Comparison of ENCODE assay signal across 22 cellular contexts in the genomic region with DNA sequence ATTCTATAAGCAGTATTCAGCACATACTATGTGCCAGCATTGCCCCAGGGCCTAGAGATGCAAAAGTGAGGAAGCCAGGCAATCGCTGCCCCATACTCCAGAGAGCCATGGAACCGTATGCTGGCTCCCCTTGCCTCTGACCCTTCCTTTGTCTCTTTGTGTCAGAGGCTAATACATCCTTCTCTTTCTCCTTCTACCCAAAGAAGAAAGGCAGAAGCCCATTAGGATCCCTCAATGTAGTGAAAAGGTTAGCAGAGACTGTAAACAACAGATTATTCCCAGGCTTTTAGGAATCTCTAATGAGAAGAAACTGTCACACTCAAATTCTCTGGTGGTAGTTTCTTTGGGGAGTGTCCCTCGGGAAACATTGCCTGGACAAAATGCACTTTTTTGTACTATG.
A peak's percentile ranks its signal among the peaks of the same experiment; 100 is the strongest.
DNase-seq lines count a peak whose midpoint lies in the region; ATAC-seq and TF ChIP-seq lines count a peak whose summit lies in the region.
"Had no signal": no experiment of that assay in that cellular context is flagged by ENCODE, and none has a peak within 500 bp of the region (broad histone marks: within the 10 kb centered on the region; RNA-seq: fewer than 3 reads in every experiment).

No MANE protein-coding gene starts in this region.

- no peak for TF ChIP-seq POLR2A in gastrocnemius medialis (IDR thresholded peaks at IDR 0.05)

- DNase-seq in A673 (ENCODE audit: low spot score), result peak; percentile 10
- DNase-seq in NCI-H69 (lab: John Stamatoyannopoulos, UW), result peak; percentile 36
- no peak for DNase-seq in left lung
- no peak for DNase-seq in gastrocnemius medialis
- DNase-seq in activated CD4-positive, alpha-beta memory T cell treated with anti-CD3 and anti-CD28 coated beads for 36 hours, result no peak
- DNase-seq in NCI-H748 treated with DMSO at 0.1 percent for 48 hours (lab: John Stamatoyannopoulos, UW), result no peak
- DNase-seq in dedifferentiated amniotic fluid mesenchymal stem cell (ENCODE audit: extremely low spot score), result no peak
- DNase-seq: 8988T; CD4-positive, CD25-positive, alpha-beta regulatory T cell; H7; Kasumi-1; MV-4-11; NCI-H1105; NCI-H146; NCI-H1930; NCI-H2107; NCI-H524 treated with DMSO at 0.1 percent for 48 hours; Right ventricle myocardium superior; RPMI8226 had no signal

- peaks cover 3% of the 10 kb centered on the region for H3K27me3 Mint-ChIP-seq in activated CD4-positive, alpha-beta memory T cell treated with anti-CD3 and anti-CD28 coated beads for 36 hours

- no peaks in the 10 kb centered on the region for H3K9me3 Mint-ChIP-seq in activated CD4-positive, alpha-beta memory T cell treated with anti-CD3 and anti-CD28 coated beads for 36 hours

- intact Hi-C loops in A673 (cut with micrococcal nuclease; ENCODE audit: unreplicated experiment), result loop anchor here (10.0 kb wide), 1 partner anchor 374 kb away; no protein-coding TSS in a partner anchor
- intact Hi-C loops in left lung (cut with DNase I), result no loop called here
- intact Hi-C loops in gastrocnemius medialis (cut with DNase I; ENCODE audit: low total_unique reads), result loop anchor here (5.0 kb wide), 1 partner anchor 559 kb away; no protein-coding TSS in a partner anchor
- intact Hi-C loops in activated CD4-positive, alpha-beta memory T cell treated with anti-CD3 and anti-CD28 coated beads for 36 hours (cut with micrococcal nuclease), result no loop called here

- H3K27me3 ChIP-seq in A673 (replicated peaks; ENCODE audit: insufficient read depth, low read depth, low read length, poor library complexity) (no peaks in the 10 kb centered on the region), left lung (no peaks in the 10 kb centered on the region), gastrocnemius medialis (no peaks in the 10 kb centered on the region)
- H3K27me3 ChIP-seq: BLaER1, SJSA1 had no signal

- H3K9me3 ChIP-seq in A673 (ENCODE audit: low read depth, low read length, poor library complexity, severe bottlenecking), result no peaks in the 10 kb centered on the region
- H3K9me3 ChIP-seq in left lung, result peaks cover 0 to 2% of the 10 kb centered on the region in 2 donors
- no peaks in the 10 kb centered on the region for H3K9me3 ChIP-seq in gastrocnemius medialis
- H3K9me3 ChIP-seq: SJSA1 had no signal

- H3K27ac Mint-ChIP-seq in activated CD4-positive, alpha-beta memory T cell treated with anti-CD3 and anti-CD28 coated beads for 36 hours, result no peak overlapping the region
- H3K27ac Mint-ChIP-seq: CD4-positive, CD25-positive, alpha-beta regulatory T cell had no signal

- TF ChIP-seq CTCF in A673 (conservative IDR thresholded peaks at IDR 0.05; ENCODE audit: low read depth, low read length) (no peak), left lung (IDR thresholded peaks at IDR 0.05) (no peak), gastrocnemius medialis (IDR thresholded peaks at IDR 0.05 in 4 of 5, conservative IDR thresholded peaks at IDR 0.05 in 1 of 5) (no peak)

- no TSS peak for BruUV-seq in A673 (replicated peaks; lab: Mats Ljungman, UMichigan)

- CTCF ChIA-PET in A673 (lab: Charles Lee), result no interaction called here
- CTCF ChIA-PET in activated CD4-positive, alpha-beta memory T cell treated with anti-CD3 and anti-CD28 coated beads for 36 hours (lab: Charles Lee), result no interaction called here

- H3K27ac ChIP-seq in A673 (ENCODE audit: low read depth, low read length, poor library complexity, severe bottlenecking) (no peak overlapping the region), left lung (peak overlapping the region; percentile 30 to 53), gastrocnemius medialis (peak overlapping the region; percentile 37 to 64 (median 52))
- H3K27ac ChIP-seq: BLaER1, SJSA1 had no signal

- no peaks in the 10 kb centered on the region for H3K36me3 Mint-ChIP-seq in activated CD4-positive, alpha-beta memory T cell treated with anti-CD3 and anti-CD28 coated beads for 36 hours
- H3K36me3 Mint-ChIP-seq: CD4-positive, CD25-positive, alpha-beta regulatory T cell had no signal

- H3K4me3 ChIP-seq in A673 (ENCODE audit: low read depth, low read length, poor library complexity, severe bottlenecking) (no peak overlapping the region), left lung (no peak overlapping the region), gastrocnemius medialis (no peak overlapping the region)
- H3K4me3 ChIP-seq: BLaER1, K562, SJSA1 had no signal

- H3K36me3 ChIP-seq in A673 (ENCODE audit: insufficient read depth, low read length, poor library complexity, severe bottlenecking) (no peaks in the 10 kb centered on the region), left lung (no peaks in the 10 kb centered on the region), gastrocnemius medialis (no peaks in the 10 kb centered on the region)
- H3K36me3 ChIP-seq: BLaER1, SJSA1 had no signal

- no peaks in the 10 kb centered on the region for H3K4me1 ChIP-seq in A673 (ENCODE audit: insufficient read depth, low read length, poor library complexity, severe bottlenecking)
- H3K4me1 ChIP-seq in left lung, result peaks cover 4 to 5% of the 10 kb centered on the region in 2 donors
- H3K4me1 ChIP-seq in gastrocnemius medialis, result no peaks in the 10 kb centered on the region
- H3K4me1 ChIP-seq: SJSA1 had no signal

- in situ Hi-C loops in gastrocnemius medialis (cut with MboI; ENCODE audit: low sequenced_read_pairs in 4 of 4), result no loop called here

- no peaks in the 10 kb centered on the region for H3K4me1 Mint-ChIP-seq in activated CD4-positive, alpha-beta memory T cell treated with anti-CD3 and anti-CD28 coated beads for 36 hours (ENCODE audit: low read depth)
- H3K4me1 Mint-ChIP-seq: CD4-positive, CD25-positive, alpha-beta regulatory T cell had no signal

- no peak overlapping the region for H3K4me3 Mint-ChIP-seq in activated CD4-positive, alpha-beta memory T cell treated with anti-CD3 and anti-CD28 coated beads for 36 hours
- H3K4me3 Mint-ChIP-seq: CD4-positive, CD25-positive, alpha-beta regulatory T cell had no signal

- POLR2A ChIA-PET in A673 (lab: Charles Lee; ENCODE audit: low non-redundant PET), result interaction anchor here (0.5 kb wide), 1 partner anchor 1215 kb away, joined by 3 read pairs; no protein-coding TSS in a partner anchor
- POLR2A ChIA-PET in activated CD4-positive, alpha-beta memory T cell treated with anti-CD3 and anti-CD28 coated beads for 36 hours (lab: Charles Lee), result no interaction called here

- ATAC-seq in left lung, result no peak
- ATAC-seq in gastrocnemius medialis, result no peak
- ATAC-seq: K562 had no signal

Comparison
In these comparisons a context has a peak if more than half of its experiments do, and no peak if none do; other contexts are left out.
1. DNase-seq: peak in A673 (single experiment) and NCI-H69 (single experiment); none in left lung (0 of 2), gastrocnemius medialis (0 of 2), activated CD4-positive, alpha-beta memory T cell treated with anti-CD3 and anti-CD28 coated beads for 36 hours (single experiment), NCI-H748 treated with DMSO at 0.1 percent for 48 hours (single experiment) and dedifferentiated amniotic fluid mesenchymal stem cell (single experiment).
2. intact Hi-C loops: an anchor here in A673 (10.0 kb wide) and gastrocnemius medialis (5.0 kb wide); none called in left lung and activated CD4-positive, alpha-beta memory T cell treated with anti-CD3 and anti-CD28 coated beads for 36 hours.